Comparison of ENCODE assay signal across 8 cellular contexts in the genomic region with DNA sequence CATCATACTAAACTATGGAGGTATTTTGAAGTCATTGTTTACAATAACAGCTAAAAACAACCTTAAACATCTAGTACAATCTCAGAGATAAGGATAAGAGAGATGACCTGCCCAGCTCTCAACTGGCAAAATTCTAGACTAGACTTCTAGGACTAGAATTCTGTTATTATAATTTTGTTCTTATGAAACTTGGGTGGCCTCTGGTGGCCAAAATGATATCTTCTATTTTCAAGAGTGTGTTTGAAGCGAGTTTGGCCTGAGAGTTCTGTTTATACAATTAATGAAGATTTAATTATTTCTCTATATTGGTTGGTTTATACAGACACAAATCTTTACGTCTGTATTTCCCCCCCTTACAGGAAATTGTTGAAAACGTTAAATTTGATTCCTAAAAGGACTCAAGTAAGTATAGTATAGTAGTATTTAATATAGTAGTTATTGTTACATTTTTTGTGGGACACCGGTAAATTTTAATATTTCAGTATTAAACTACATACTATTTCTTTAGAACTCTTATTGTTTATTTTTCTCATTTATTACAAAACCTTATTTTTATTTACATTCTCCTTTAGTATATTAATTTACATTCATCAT. TPM values are rescaled to one million over a fixed set of nuclear protein-coding genes. Genes with fewer than 3 reads are reported as not detected.
DNase-seq lines count a peak whose midpoint lies in the region; ATAC-seq, FAIRE-seq and TF ChIP-seq lines count a peak whose summit lies in the region.

No MANE protein-coding gene starts in this region.

- H3K27me3 ChIP-seq in pancreas: no peaks in the 10 kb centered on the region

- H3K4me1 ChIP-seq in HEK293 (ENCODE audit: control insufficient read depth, insufficient read depth, low read length): peaks cover 2% of the 10 kb centered on the region
- H3K4me1 ChIP-seq in pancreas: peaks cover 4 to 11% (median 8%) of the 10 kb centered on the region in 3 donors

- no peak overlapping the region for H3K4me3 Mint-ChIP-seq in T-helper 17 cell

- H3K9me3 ChIP-seq in HEK293 (ENCODE audit: control insufficient read depth, insufficient read depth, low read depth, low read length): no peaks in the 10 kb centered on the region
- H3K9me3 ChIP-seq in T-helper 17 cell (ENCODE audit: control insufficient read depth, low read length, poor library complexity, severe bottlenecking): no peaks in the 10 kb centered on the region
- H3K9me3 ChIP-seq in pancreas: no peaks in the 10 kb centered on the region

- POLR2A ChIA-PET in HEK293 (lab: Yijun Ruan, JAX): interaction anchor here (0.6 kb wide), 1 partner anchor 511 kb away, joined by 3 read pairs; no protein-coding TSS in a partner anchor

- TF ChIP-seq CTCF in HEK293 (tag by site-specific recombination; IDR thresholded peaks at IDR 0.05) (no peak), NB4 (IDR thresholded peaks at IDR 0.05; ENCODE audit: low read depth, low read length) (peak; percentile 28), fibroblast of mammary gland (conservative IDR thresholded peaks at IDR 0.05; ENCODE audit: control insufficient read depth, insufficient read depth, low read depth, low read length) (peak; percentile 55), pancreas (IDR thresholded peaks at IDR 0.05) (peak in 3 of 4 donors; percentile 29 to 44 (median 42))

- H3K36me3 Mint-ChIP-seq in T-helper 17 cell (ENCODE audit: low read depth): no peaks in the 10 kb centered on the region

- H3K27ac Mint-ChIP-seq in T-helper 17 cell: no peak overlapping the region

- FAIRE-seq in pancreas (lab: Jason Lieb, UNC): peak; percentile 89

- peaks cover 45% of the 10 kb centered on the region for H3K4me1 Mint-ChIP-seq in T-helper 17 cell

- no peak for TF ChIP-seq POLR2A in NB4 (IDR thresholded peaks at IDR 0.05; ENCODE audit: extremely low read depth, insufficient read length)

- ATAC-seq in T-helper 17 cell: peak; percentile 82
- peak; percentile 58 to 86 (median 85) for ATAC-seq in pancreas

- DNase-seq in A172 (ENCODE audit: low spot score) (peak; percentile 25), ELR (ENCODE audit: low read depth) (peak; percentile 66), NB4 (ENCODE audit: low read depth) (peak; percentile 65), T-helper 17 cell (peak in 1 of 3 donors; percentile 32), fibroblast of mammary gland (ENCODE audit: low read depth) (peak; percentile 60), pancreas (peak in 1 of 6 donors; percentile 24), mesenteric fat pad (ENCODE audit: low spot score) (no peak)

- H3K36me3 ChIP-seq in HEK293 (ENCODE audit: control insufficient read depth in 2 of 2, insufficient read depth in 1 of 2, low read length in 2 of 2) (peaks cover 11 to 15% of the 10 kb centered on the region in 2 experiments), pancreas (peaks cover 0 to 7% (median 5%) of the 10 kb centered on the region in 3 donors)

- no peaks in the 10 kb centered on the region for H3K27me3 Mint-ChIP-seq in T-helper 17 cell

- intact Hi-C loops in pancreas (cut with DNase I): loop anchor here in 1 of 3 donors (10.0 kb wide), 1 partner anchor 198 kb away; no protein-coding TSS in a partner anchor

- H3K27ac ChIP-seq in HEK293 (ENCODE audit: extremely low read depth, low read depth, low read length) (no peak overlapping the region), pancreas (no peak overlapping the region)

- CTCF ChIA-PET in HEK293 (lab: Yijun Ruan, JAX): interaction anchor here (0.6 to 2.3 kb wide), 25 partner anchors 10 to 1007 kb away, joined by 3 to 15 read pairs (median 4); no protein-coding TSS in a partner anchor

- 25 to 26% methylated on average over 4 of the region's 4 CpGs for WGBS in pancreas, 2 donors

- H3K4me3 ChIP-seq in HEK293 (ENCODE audit: low read depth, low read length) (no peak overlapping the region), NB4 (ENCODE audit: low read depth, low read length) (no peak overlapping the region), fibroblast of mammary gland (ENCODE audit: control insufficient read depth, low read depth, low read length) (no peak overlapping the region), pancreas (no peak overlapping the region)

TF ChIP-seq in HEK293, 187 proteins besides CTCF, POLR2A, EP300 and RAD21:
- TF ChIP-seq ZNF654 (tag by site-specific recombination; IDR thresholded peaks at IDR 0.05; ENCODE audit: low read depth): peak; percentile 55
- no peak for TF ChIP-seq TSHZ1 (tag by site-specific recombination; IDR thresholded peaks at IDR 0.05; ENCODE audit: borderline replicate concordance)
- TF ChIP-seq ZNF555 (tag by site-specific recombination; conservative IDR thresholded peaks at IDR 0.05): no peak

RNA-seq across cellular contexts. Expression of gene PPHLN1, which starts 6.4 kb away (rescaled TPM):
- 78.7 and 94.4 TPM in 2 replicates for total RNA-seq in A172 (2014; rRNA removed; shearing (Covaris generic))
- total RNA-seq in T-helper 17 cell (10 to 100 TPM; 90.9 to 91.8 TPM), pancreas (10 to 100 TPM; 11.1 to 26.4 (median 15.8) TPM), mesenteric fat pad (39.6 TPM)
- 10 to 100 TPM; 14.0 to 21.8 TPM for polyA plus RNA-seq in pancreas

RNA-seq across cellular contexts. Expression of gene ZCRB1, which starts 6.5 kb away (rescaled TPM):
- 47.9 and 90.2 TPM in 2 replicates for total RNA-seq in A172 (2014; rRNA removed; shearing (Covaris generic))
- total RNA-seq in T-helper 17 cell: 10 to 100 TPM; 26.1 to 32.0 TPM
- total RNA-seq in pancreas: 10 to 100 TPM; 23.4 to 29.9 (median 26.7) TPM
- polyA plus RNA-seq in pancreas: 10 to 100 TPM; 17.2 to 29.6 TPM
- total RNA-seq in mesenteric fat pad: 43.5 TPM
